ENCODE assay signal across 10 cellular contexts in genomic region chr7:74579800-74580685, GRCh38.
A peak's percentile ranks its signal among the peaks of the same experiment; 100 is the strongest.
DNase-seq lines count a peak whose midpoint lies in the region; ATAC-seq and TF ChIP-seq lines count a peak whose summit lies in the region.
"Had no signal": no experiment of that assay in that cellular context is flagged by ENCODE, and none has a peak within 500 bp of the region (broad histone marks: within the 10 kb centered on the region; RNA-seq: fewer than 3 reads in every experiment).

No MANE protein-coding gene starts in this region.

- TF ChIP-seq CTCF in colonic mucosa (IDR thresholded peaks at IDR 0.05): no peak

- intact Hi-C loops in colonic mucosa (cut with DNase I): no loop called here

- H3K9me3 ChIP-seq in colonic mucosa: no peaks in the 10 kb centered on the region

- H3K4me3 ChIP-seq in colonic mucosa (no peak overlapping the region), skin epidermis (no peak overlapping the region)

- peaks cover 5% of the 10 kb centered on the region for H3K4me1 ChIP-seq in colonic mucosa

- DNase-seq in HuH-7 (ENCODE audit: low spot score) (peak; percentile 70), colonic mucosa (peak; percentile 89), left lobe of liver (ENCODE audit: low spot score) (peak; percentile 92), HEK293T (ENCODE audit: extremely low spot score) (no peak), NCI-H1092 treated with DMSO at 0.1 percent for 48 hours (lab: John Stamatoyannopoulos, UW) (no peak), NCI-H187 treated with DMSO at 0.1 percent for 48 hours (lab: John Stamatoyannopoulos, UW) (no peak), NCI-H82 (lab: John Stamatoyannopoulos, UW) (no peak)
- DNase-seq: activated CD8-positive, alpha-beta memory T cell treated with anti-CD3 and anti-CD28 coated beads, Interleukin-2, amount 10 ng/mL, durations not matched to agents 7 days and 5 days; SIG-M5 had no signal

- CTCF ChIA-PET in HEK293T (lab: Yijun Ruan, JAX): no interaction called here

- H3K27ac ChIP-seq in colonic mucosa: peak overlapping the region; percentile 60
- peak overlapping the region in 20 of 21 experiments; percentile 4 to 88 (median 60) for H3K27ac ChIP-seq in skin epidermis

- peak overlapping the region; percentile 43 to 70 for H3K9ac ChIP-seq in colonic mucosa (ENCODE audit: low read depth in 2 of 2, low read length in 2 of 2)

- H3K27me3 ChIP-seq in colonic mucosa: no peaks in the 10 kb centered on the region

- POLR2A ChIA-PET in HEK293T (lab: Yijun Ruan, JAX): no interaction called here

- no peaks in the 10 kb centered on the region for H3K36me3 ChIP-seq in colonic mucosa

- ATAC-seq in left lobe of liver: peak; percentile 89
- ATAC-seq: activated CD8-positive, alpha-beta memory T cell treated with anti-CD3 and anti-CD28 coated beads, Interleukin-2, amount 10 ng/mL, durations not matched to agents 7 days and 5 days had no signal

TF ChIP-seq in HEK293T, 16 proteins besides CTCF, POLR2A, EP300 and RAD21:
- TF ChIP-seq ARNT (IDR thresholded peaks at IDR 0.05) (no peak), LEF1 (IDR thresholded peaks at IDR 0.05; ENCODE audit: borderline replicate concordance) (no peak), SUZ12 (IDR thresholded peaks at IDR 0.05) (no peak), SP1 (IDR thresholded peaks at IDR 0.05) (no peak), CTBP1 (IDR thresholded peaks at IDR 0.05; ENCODE audit: borderline replicate concordance) (no peak), ZNF384 (IDR thresholded peaks at IDR 0.05) (no peak), FOXK2 (IDR thresholded peaks at IDR 0.05) (no peak), TARDBP (IDR thresholded peaks at IDR 0.05) (no peak)
- TF ChIP-seq, protein P1, sequence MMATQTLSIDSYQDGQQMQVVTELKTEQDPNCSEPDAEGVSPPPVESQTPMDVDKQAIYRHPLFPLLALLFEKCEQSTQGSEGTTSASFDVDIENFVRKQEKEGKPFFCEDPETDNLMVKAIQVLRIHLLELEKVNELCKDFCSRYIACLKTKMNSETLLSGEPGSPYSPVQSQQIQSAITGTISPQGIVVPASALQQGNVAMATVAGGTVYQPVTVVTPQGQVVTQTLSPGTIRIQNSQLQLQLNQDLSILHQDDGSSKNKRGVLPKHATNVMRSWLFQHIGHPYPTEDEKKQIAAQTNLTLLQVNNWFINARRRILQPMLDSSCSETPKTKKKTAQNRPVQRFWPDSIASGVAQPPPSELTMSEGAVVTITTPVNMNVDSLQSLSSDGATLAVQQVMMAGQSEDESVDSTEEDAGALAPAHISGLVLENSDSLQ (IDR thresholded peaks at IDR 0.05): no peak

Comparison
In these comparisons a context has a peak if more than half of its experiments do, and no peak if none do; other contexts are left out.
1. DNase-seq: peak in HuH-7 (single experiment), colonic mucosa (single experiment) and left lobe of liver (single experiment); none in HEK293T (single experiment), NCI-H1092 treated with DMSO at 0.1 percent for 48 hours (single experiment), NCI-H187 treated with DMSO at 0.1 percent for 48 hours (single experiment) and NCI-H82 (single experiment).